In the genomic region with DNA sequence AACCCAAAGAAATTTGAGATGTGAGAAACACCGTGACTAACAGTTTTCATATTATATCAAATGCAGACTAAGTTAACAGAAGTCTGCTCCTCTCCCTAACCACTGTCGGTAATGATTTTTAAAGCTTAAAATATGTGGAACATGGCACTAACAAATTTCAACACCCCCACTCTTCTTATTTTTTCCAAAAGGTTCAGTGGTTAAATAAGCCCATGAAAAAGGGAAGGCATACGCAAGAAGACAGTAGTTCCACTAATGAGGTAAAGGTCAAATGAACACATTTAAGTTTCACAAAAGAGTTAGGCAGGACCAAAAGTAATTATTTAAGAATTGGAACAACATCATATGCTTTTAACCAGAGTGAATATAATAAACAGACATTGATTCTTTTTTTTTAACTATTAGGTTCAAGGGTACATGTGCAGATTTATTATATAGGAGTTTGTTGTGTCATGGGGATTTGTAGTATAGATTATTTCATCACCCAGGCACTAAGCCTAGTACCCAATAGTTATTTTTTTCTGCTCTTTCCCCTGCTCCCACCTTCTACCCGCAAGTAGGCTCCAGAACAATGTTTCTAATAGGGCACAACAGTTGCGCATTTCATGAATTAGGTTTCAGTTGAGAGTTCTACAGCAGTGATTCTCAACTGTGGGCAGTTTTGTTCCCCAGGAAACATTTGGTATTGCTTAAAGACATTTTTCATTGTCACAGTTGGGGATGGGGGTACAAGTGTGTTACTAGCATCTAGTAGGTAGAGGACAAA, we compare ENCODE assay signal across 23 cellular contexts.
DNase-seq lines count a peak whose midpoint lies in the region; TF ChIP-seq lines count a peak whose summit lies in the region.
"Had no signal": no experiment of that assay in that cellular context is flagged by ENCODE, and none has a peak within 500 bp of the region (broad histone marks: within the 10 kb centered on the region; RNA-seq: fewer than 3 reads in every experiment).

No MANE protein-coding gene starts in this region.

- H3K4me1 ChIP-seq in adipocyte (ENCODE audit: control insufficient read depth, insufficient read depth, low read length) (no peaks in the 10 kb centered on the region), neural progenitor cell (peaks cover 17% of the 10 kb centered on the region)
- H3K4me1 ChIP-seq: BE2C, BLaER1 had no signal

- H3K4me2 ChIP-seq in neural progenitor cell = peak overlapping the region; percentile 28
- H3K4me2 ChIP-seq: BLaER1 had no signal

- H3K36me3 ChIP-seq in adipocyte (ENCODE audit: control insufficient read depth, insufficient read depth, low read length, severe bottlenecking) (peaks cover 28% of the 10 kb centered on the region), neural progenitor cell (peaks cover 7% of the 10 kb centered on the region), H7 (replicated peaks; ENCODE audit: control insufficient read depth, insufficient read depth, low read length) (no peaks in the 10 kb centered on the region; the same call in 1 of the 2 replicates)
- H3K36me3 ChIP-seq: BE2C had no signal

- no peak overlapping the region for H3K4me3 Mint-ChIP-seq in neural progenitor cell
- H3K4me3 Mint-ChIP-seq: CD14-positive monocyte; CD4-positive, alpha-beta memory T cell; CD4-positive, CD25-positive, alpha-beta regulatory T cell; CD8-positive, alpha-beta memory T cell had no signal

- peaks cover 30% of the 10 kb centered on the region for H3K36me3 Mint-ChIP-seq in neural progenitor cell

- no peak for TF ChIP-seq CTCF in neural progenitor cell (IDR thresholded peaks at IDR 0.05)

- H3K9ac ChIP-seq in adipocyte (ENCODE audit: low read length) (no peak overlapping the region), neural progenitor cell (no peak overlapping the region)
- H3K9ac ChIP-seq: BLaER1 had no signal

- H4K20me1 ChIP-seq in neural progenitor cell (ENCODE audit: low read depth) = no peaks in the 10 kb centered on the region
- H4K20me1 ChIP-seq: BLaER1 had no signal

- DNase-seq in adipocyte (ENCODE audit: low read depth) (peak; percentile 42), neural progenitor cell (ENCODE audit: low spot score) (no peak), H7 (no peak), iPS-NIHi7 (ENCODE audit: extremely low spot score) (no peak), iPS-NIHi11 (ENCODE audit: low spot score) (no peak)
- DNase-seq: 8988T; ACHN; BE2C; C1 segment of cervical spinal cord; CD4-positive, alpha-beta memory T cell; CD4-positive, CD25-positive, alpha-beta regulatory T cell; CD8-positive, alpha-beta memory T cell; COR-L47; DMS 273 treated with DMSO at 0.1 percent for 48 hours; DMS153; DMS53; DMS79; DND-41; EL; GDM1 had no signal

- no peaks in the 10 kb centered on the region for H3K79me2 ChIP-seq in neural progenitor cell (ENCODE audit: low read depth)

- H2AFZ ChIP-seq in neural progenitor cell (replicated peaks) = no peak overlapping the region

- H3K9me3 ChIP-seq in adipocyte (ENCODE audit: control insufficient read depth, low read length) (peaks cover 16% of the 10 kb centered on the region), neural progenitor cell (ENCODE audit: low read depth) (no peaks in the 10 kb centered on the region)
- H3K9me3 ChIP-seq: BE2C had no signal

- H3K27me3 Mint-ChIP-seq in neural progenitor cell (ENCODE audit: insufficient read depth, low read depth) = no peaks in the 10 kb centered on the region
- H3K27me3 Mint-ChIP-seq: CD4-positive, alpha-beta memory T cell; CD4-positive, CD25-positive, alpha-beta regulatory T cell had no signal

- H3K9me3 Mint-ChIP-seq in neural progenitor cell = peaks cover 23% of the 10 kb centered on the region

- H3F3A ChIP-seq in neural progenitor cell (ENCODE audit: low read depth) = no peaks in the 10 kb centered on the region

- H3K27ac ChIP-seq in neural progenitor cell = peak overlapping the region; percentile 66
- H3K27ac ChIP-seq: BLaER1 had no signal

- H3K4me1 Mint-ChIP-seq in neural progenitor cell = peaks cover 10% of the 10 kb centered on the region
- H3K4me1 Mint-ChIP-seq: CD14-positive monocyte had no signal

- no peaks in the 10 kb centered on the region for H3K27me3 ChIP-seq in adipocyte (replicated peaks; ENCODE audit: control insufficient read depth, insufficient read depth, low read length)
- no peaks in the 10 kb centered on the region for H3K27me3 ChIP-seq in neural progenitor cell
- no peaks in the 10 kb centered on the region for H3K27me3 ChIP-seq in H7 (ENCODE audit: control insufficient read depth, insufficient read depth, low read length)
- H3K27me3 ChIP-seq: BE2C, BLaER1 had no signal

- H3K4me3 ChIP-seq in adipocyte (ENCODE audit: low read length) (no peak overlapping the region), neural progenitor cell (no peak overlapping the region), H7 (ENCODE audit: insufficient read depth, low read depth, low read length) (no peak overlapping the region)
- H3K4me3 ChIP-seq: BLaER1, GM12878 had no signal

- no peak overlapping the region for H3K27ac Mint-ChIP-seq in neural progenitor cell
- H3K27ac Mint-ChIP-seq: CD14-positive monocyte; CD4-positive, CD25-positive, alpha-beta regulatory T cell; CD8-positive, alpha-beta memory T cell had no signal
